Comparison of ENCODE assay signal across 18 cellular contexts in genomic region chr17:16250635-16251034, GRCh38. TPM values are rescaled to one million over a fixed set of nuclear protein-coding genes. Genes with fewer than 3 reads are reported as not detected.
DNase-seq lines count a peak whose midpoint lies in the region; TF ChIP-seq lines count a peak whose summit lies in the region.
"Had no signal": no experiment of that assay in that cellular context is flagged by ENCODE, and none has a peak within 500 bp of the region (broad histone marks: within the 10 kb centered on the region; RNA-seq: fewer than 3 reads in every experiment).

No MANE protein-coding gene starts in this region.

- no peak overlapping the region for H3K4me3 Mint-ChIP-seq in activated naive CD8-positive, alpha-beta T cell treated with anti-CD3 and anti-CD28 coated beads for 36 hours
- H3K4me3 Mint-ChIP-seq in activated CD4-positive, alpha-beta memory T cell treated with anti-CD3 and anti-CD28 coated beads, Interleukin-2, amount 10 ng/mL, durations not matched to agents 7 days and 5 days = no peak overlapping the region

- H3K27ac Mint-ChIP-seq in activated naive CD8-positive, alpha-beta T cell treated with anti-CD3 and anti-CD28 coated beads for 36 hours = peak overlapping the region; percentile 87
- no peak overlapping the region for H3K27ac Mint-ChIP-seq in activated CD4-positive, alpha-beta memory T cell treated with anti-CD3 and anti-CD28 coated beads, Interleukin-2, amount 10 ng/mL, durations not matched to agents 7 days and 5 days

- H3K27me3 ChIP-seq in cardiac muscle cell (no peaks in the 10 kb centered on the region), right atrium auricular region (no peaks in the 10 kb centered on the region)
- H3K27me3 ChIP-seq: BE2C, tibial artery had no signal

- peaks cover 54% of the 10 kb centered on the region for H3K36me3 Mint-ChIP-seq in activated naive CD8-positive, alpha-beta T cell treated with anti-CD3 and anti-CD28 coated beads for 36 hours
- peaks cover 8% of the 10 kb centered on the region for H3K36me3 Mint-ChIP-seq in activated CD4-positive, alpha-beta memory T cell treated with anti-CD3 and anti-CD28 coated beads, Interleukin-2, amount 10 ng/mL, durations not matched to agents 7 days and 5 days (ENCODE audit: low read depth)

- H3K4me1 Mint-ChIP-seq in activated naive CD8-positive, alpha-beta T cell treated with anti-CD3 and anti-CD28 coated beads for 36 hours = peaks cover 20% of the 10 kb centered on the region
- H3K4me1 Mint-ChIP-seq in activated CD4-positive, alpha-beta memory T cell treated with anti-CD3 and anti-CD28 coated beads, Interleukin-2, amount 10 ng/mL, durations not matched to agents 7 days and 5 days = peaks cover 8% of the 10 kb centered on the region

- peaks cover 10% of the 10 kb centered on the region for H3K4me1 ChIP-seq in cardiac muscle cell (ENCODE audit: low read depth)
- H3K4me1 ChIP-seq in right atrium auricular region = peaks cover 0 to 7% of the 10 kb centered on the region in 2 donors
- H3K4me1 ChIP-seq: BE2C had no signal

- TF ChIP-seq CTCF in cardiac muscle cell (IDR thresholded peaks at IDR 0.05; ENCODE audit: low read depth, low read length) (no peak), right atrium auricular region (IDR thresholded peaks at IDR 0.05) (no peak), fibroblast of the aortic adventitia (IDR thresholded peaks at IDR 0.05; ENCODE audit: insufficient read depth, low read length) (no peak)

- no peaks in the 10 kb centered on the region for H3K9me3 Mint-ChIP-seq in activated naive CD8-positive, alpha-beta T cell treated with anti-CD3 and anti-CD28 coated beads for 36 hours
- no peaks in the 10 kb centered on the region for H3K9me3 Mint-ChIP-seq in activated CD4-positive, alpha-beta memory T cell treated with anti-CD3 and anti-CD28 coated beads, Interleukin-2, amount 10 ng/mL, durations not matched to agents 7 days and 5 days

- no peaks in the 10 kb centered on the region for H3K27me3 Mint-ChIP-seq in activated naive CD8-positive, alpha-beta T cell treated with anti-CD3 and anti-CD28 coated beads for 36 hours
- H3K27me3 Mint-ChIP-seq in activated CD4-positive, alpha-beta memory T cell treated with anti-CD3 and anti-CD28 coated beads, Interleukin-2, amount 10 ng/mL, durations not matched to agents 7 days and 5 days = no peaks in the 10 kb centered on the region

- POLR2A ChIA-PET in activated CD4-positive, alpha-beta memory T cell treated with anti-CD3 and anti-CD28 coated beads, Interleukin-2, amount 10 ng/mL, durations not matched to agents 7 days and 5 days (lab: Charles Lee) = no interaction called here

- H3K9me3 ChIP-seq in cardiac muscle cell (ENCODE audit: low read depth) (no peaks in the 10 kb centered on the region), right atrium auricular region (no peaks in the 10 kb centered on the region)
- H3K9me3 ChIP-seq: BE2C, SK-N-SH, tibial artery had no signal

- H3K4me3 ChIP-seq in cardiac muscle cell = no peak overlapping the region
- H3K4me3 ChIP-seq in right atrium auricular region = no peak overlapping the region
- H3K4me3 ChIP-seq in fibroblast of the aortic adventitia (ENCODE audit: low read depth, low read length) = no peak overlapping the region
- H3K4me3 ChIP-seq: tibial artery had no signal

- peak in 1 of 2 donors; percentile 63 for DNase-seq in cardiac muscle cell (ENCODE audit: low read depth in 1 of 2, low spot score in 1 of 2)
- no peak for DNase-seq in right atrium auricular region (ENCODE audit: low spot score)
- no peak for DNase-seq in activated naive CD8-positive, alpha-beta T cell treated with anti-CD3 and anti-CD28 coated beads for 36 hours
- DNase-seq in fibroblast of the aortic adventitia (ENCODE audit: low read depth) = peak; percentile 57
- DNase-seq in NCI-H187 (lab: John Stamatoyannopoulos, UW) = no peak
- no peak for DNase-seq in activated CD4-positive, alpha-beta memory T cell treated with anti-CD3 and anti-CD28 coated beads, Interleukin-2, amount 10 ng/mL, durations not matched to agents 7 days and 5 days
- DNase-seq in foreskin melanocyte = no peak
- no peak for DNase-seq in COLO668 (lab: John Stamatoyannopoulos, UW; ENCODE audit: unreplicated experiment)
- DNase-seq: activated CD8-positive, alpha-beta memory T cell treated with anti-CD3 and anti-CD28 coated beads, Interleukin-2, amount 50 U/mL, for 4 hours; anterior cingulate cortex; BE2C; effector CD4-positive, alpha-beta T cell; glutamatergic neuron; islet precursor cell; NCI-H2171; SK-N-SH; tibial artery; WERI-Rb-1 had no signal

- H3K36me3 ChIP-seq in cardiac muscle cell (no peaks in the 10 kb centered on the region), right atrium auricular region (no peaks in the 10 kb centered on the region)
- H3K36me3 ChIP-seq: BE2C, tibial artery had no signal

- CTCF ChIA-PET in activated CD4-positive, alpha-beta memory T cell treated with anti-CD3 and anti-CD28 coated beads, Interleukin-2, amount 10 ng/mL, durations not matched to agents 7 days and 5 days (lab: Charles Lee) = no interaction called here

- peak overlapping the region; percentile 39 for H3K27ac ChIP-seq in cardiac muscle cell
- no peak overlapping the region for H3K27ac ChIP-seq in right atrium auricular region
- H3K27ac ChIP-seq: tibial artery, WERI-Rb-1 had no signal

RNA-seq across cellular contexts. Expression of gene PIGL, which starts 33.6 kb away (rescaled TPM):
- total RNA-seq in cardiac muscle cell (27.0 and 67.4 TPM in 2 replicates), right atrium auricular region (10 to 100 TPM; 10.3 to 14.0 TPM), fibroblast of the aortic adventitia (ENCODE audit: low replicate concordance) (13.8 and 23.3 TPM in 2 replicates)
- polyA plus RNA-seq in cardiac muscle cell = 28.8 and 49.6 TPM in 2 replicates
- total RNA-seq in activated naive CD8-positive, alpha-beta T cell treated with anti-CD3 and anti-CD28 coated beads for 36 hours = 10 to 100 TPM; 29.9 to 31.3 TPM
- 10 to 100 TPM; 30.5 to 35.2 TPM for total RNA-seq in activated CD4-positive, alpha-beta memory T cell treated with anti-CD3 and anti-CD28 coated beads, Interleukin-2, amount 10 ng/mL, durations not matched to agents 7 days and 5 days

RNA-seq across cellular contexts. Expression of gene NCOR1, which starts 35.3 kb away (rescaled TPM):
- total RNA-seq in cardiac muscle cell = 91.4 and 119 TPM in 2 replicates
- polyA plus RNA-seq in cardiac muscle cell = 109 and 139 TPM in 2 replicates
- total RNA-seq in right atrium auricular region = 10 to 100 TPM; 79.7 to 84.3 TPM
- 100 to 1,000 TPM; 122 to 131 TPM for total RNA-seq in activated naive CD8-positive, alpha-beta T cell treated with anti-CD3 and anti-CD28 coated beads for 36 hours
- total RNA-seq in fibroblast of the aortic adventitia (ENCODE audit: low replicate concordance) = 117 and 139 TPM in 2 replicates
- total RNA-seq in activated CD4-positive, alpha-beta memory T cell treated with anti-CD3 and anti-CD28 coated beads, Interleukin-2, amount 10 ng/mL, durations not matched to agents 7 days and 5 days = 100 to 1,000 TPM; 136 to 141 TPM
